Comparison of ENCODE assay signal across 9 cellular contexts in the genomic region with DNA sequence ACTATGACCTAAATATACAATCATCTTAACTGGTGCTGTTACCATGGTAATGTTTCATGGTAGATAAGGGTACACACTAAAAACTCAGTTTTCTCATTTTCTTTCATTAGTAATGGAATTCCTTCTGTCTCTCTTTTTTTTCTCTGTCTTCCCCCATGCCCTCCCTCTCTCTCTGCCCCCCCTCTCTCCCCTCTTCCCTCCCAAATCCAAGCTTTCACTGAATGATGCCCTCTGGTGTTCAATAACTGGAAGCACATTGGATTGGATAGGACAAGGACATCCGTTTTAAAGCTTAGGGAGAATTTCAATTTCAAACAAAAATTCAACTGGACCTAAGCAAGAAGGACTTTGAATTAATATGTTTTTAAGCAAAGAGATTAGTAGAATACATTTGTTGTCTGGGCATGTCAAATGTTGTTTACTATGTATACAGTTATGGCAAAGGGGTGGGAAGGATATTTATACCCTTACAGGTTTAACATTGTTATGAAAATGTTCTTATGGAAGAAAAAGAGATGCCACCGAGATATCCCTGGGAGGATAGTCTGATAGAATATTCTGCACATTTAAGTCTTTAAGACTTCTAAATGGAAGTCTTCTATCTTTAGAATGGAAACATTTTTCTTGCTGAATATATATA. TPM values are rescaled to one million over a fixed set of nuclear protein-coding genes. Genes with fewer than 3 reads are reported as not detected.
DNase-seq lines count a peak whose midpoint lies in the region; ATAC-seq, FAIRE-seq and TF ChIP-seq lines count a peak whose summit lies in the region.
"Had no signal": no experiment of that assay in that cellular context is flagged by ENCODE, and none has a peak within 500 bp of the region (broad histone marks: within the 10 kb centered on the region; RNA-seq: fewer than 3 reads in every experiment).

No MANE protein-coding gene starts in this region.

- no peak overlapping the region for H3K4me3 ChIP-seq in Jurkat, Clone E6-1 (ENCODE audit: low read length)
- H3K4me3 ChIP-seq in WERI-Rb-1 (ENCODE audit: low read depth, low read length): no peak overlapping the region
- H3K4me3 ChIP-seq in HepG2 (replicated peaks in 1 of 3; ENCODE audit: insufficient read depth in 1 of 3, low read depth in 2 of 3, low read length in 3 of 3): no peak overlapping the region
- no peak overlapping the region for H3K4me3 ChIP-seq in MG63

- ATAC-seq in HepG2 (peak; percentile 59; the same call in 2 of the 3 replicates), HG03565 (IDR thresholded peaks at IDR 0.05; ENCODE audit: unreplicated experiment) (no peak), GM21576 (IDR thresholded peaks at IDR 0.05; ENCODE audit: unreplicated experiment) (no peak)

- in situ Hi-C loops in HepG2 (cut with HindIII; ENCODE audit: extremely low pct_ligation_motif_present, low pct_unique_long_range_greater_than_20kb): no loop called here

- CTCF ChIA-PET in HepG2 (lab: Yijun Ruan, JAX; ENCODE audit: low intra/inter-chr PET ratio, low total read pairs): no interaction called here

- TF ChIP-seq CTCF in WERI-Rb-1 (IDR thresholded peaks at IDR 0.05; ENCODE audit: low read depth, low read length) (peak; percentile 47), HepG2 (CRISPR knock-in tag; IDR thresholded peaks at IDR 0.05) (peak; percentile 48)

- no peak for FAIRE-seq in HepG2 (lab: Jason Lieb, UNC)

- H3K27ac ChIP-seq in WERI-Rb-1 (no peak overlapping the region), HepG2 (ENCODE audit: extremely low read length, insufficient read depth, low read length) (no peak overlapping the region)

- H3K4me1 ChIP-seq in HepG2 (ENCODE audit: insufficient read depth, low read length): no peaks in the 10 kb centered on the region

- intact Hi-C loops in HepG2 (cut with micrococcal nuclease; ENCODE audit: unreplicated experiment): no loop called here

- no peaks in the 10 kb centered on the region for H3K36me3 ChIP-seq in WERI-Rb-1
- H3K36me3 ChIP-seq in HepG2 (replicated peaks in 1 of 2; ENCODE audit: control insufficient read depth in 1 of 2, insufficient read depth in 2 of 2, low read length in 2 of 2): no peaks in the 10 kb centered on the region
- H3K36me3 ChIP-seq in MG63: no peaks in the 10 kb centered on the region

- H3K79me2 ChIP-seq in HepG2 (ENCODE audit: insufficient read depth, low read length): no peaks in the 10 kb centered on the region

- H3K27me3 ChIP-seq in WERI-Rb-1 (ENCODE audit: insufficient read depth, low read depth, severe bottlenecking) (peaks cover 32% of the 10 kb centered on the region), HepG2 (ENCODE audit: control insufficient read depth in 1 of 2, insufficient read depth in 2 of 2, low read length in 2 of 2) (0 out of 5 replicates have a peak, but pooled peaks cover 0 to 4% of the 10 kb centered on the region in 2 experiments), MG63 (peaks cover 11% of the 10 kb centered on the region)

- H3K9me3 ChIP-seq in WERI-Rb-1 (ENCODE audit: severe bottlenecking) (no peaks in the 10 kb centered on the region), HepG2 (ENCODE audit: low read length) (no peaks in the 10 kb centered on the region), MG63 (no peaks in the 10 kb centered on the region)

- TF ChIP-seq EP300 in HepG2 (IDR thresholded peaks at IDR 0.05; ENCODE audit: low read depth in 2 of 2, low read length in 2 of 2): no peak
- TF ChIP-seq EP300 in HepG2 (CRISPR knock-in tag; IDR thresholded peaks at IDR 0.05; ENCODE audit: borderline replicate concordance): no peak

- no TSS peak for BruUV-seq in HepG2 (replicated peaks; lab: Mats Ljungman, UMichigan)

- H3K9ac ChIP-seq in HepG2 (ENCODE audit: insufficient read depth, low read depth, low read length): no peak overlapping the region

- TF ChIP-seq RAD21 in HepG2 (CRISPR knock-in tag; IDR thresholded peaks at IDR 0.05): no peak

- no peak overlapping the region for H2AFZ ChIP-seq in HepG2 (ENCODE audit: low read length)

- DNase-seq in D341Med (ENCODE audit: low spot score) (peak; percentile 48), WERI-Rb-1 (peak; percentile 20), HepG2 (ENCODE audit: low spot score) (peak; percentile 20), MG63 (no peak), HK-2 (ENCODE audit: unreplicated experiment) (no peak)
- DNase-seq in Jurkat, Clone E6-1 (ENCODE audit: low read depth, low spot score): peak; percentile 6
- DNase-seq: NCI-H187 treated with DMSO at 0.1 percent for 48 hours had no signal

- no peaks in the 10 kb centered on the region for H4K20me1 ChIP-seq in HepG2 (ENCODE audit: insufficient read depth, low read length)

- no peak for TF ChIP-seq POLR2A in HepG2 (IDR thresholded peaks at IDR 0.05; ENCODE audit: insufficient read depth in 1 of 2, low read depth in 2 of 2, low read length in 2 of 2)

- POLR2A ChIA-PET in HepG2 (lab: Yijun Ruan, JAX): no interaction called here

- 0% methylated on average over 2 of the region's 2 CpGs for WGBS in HepG2 (ENCODE audit: low lambda C conversion rate)

- H3K4me2 ChIP-seq in HepG2 (ENCODE audit: low read depth, low read length): no peak overlapping the region

TF ChIP-seq in HepG2, 621 proteins besides CTCF, POLR2A, EP300 and RAD21 (continues in another document):
- TF ChIP-seq, protein P1, sequence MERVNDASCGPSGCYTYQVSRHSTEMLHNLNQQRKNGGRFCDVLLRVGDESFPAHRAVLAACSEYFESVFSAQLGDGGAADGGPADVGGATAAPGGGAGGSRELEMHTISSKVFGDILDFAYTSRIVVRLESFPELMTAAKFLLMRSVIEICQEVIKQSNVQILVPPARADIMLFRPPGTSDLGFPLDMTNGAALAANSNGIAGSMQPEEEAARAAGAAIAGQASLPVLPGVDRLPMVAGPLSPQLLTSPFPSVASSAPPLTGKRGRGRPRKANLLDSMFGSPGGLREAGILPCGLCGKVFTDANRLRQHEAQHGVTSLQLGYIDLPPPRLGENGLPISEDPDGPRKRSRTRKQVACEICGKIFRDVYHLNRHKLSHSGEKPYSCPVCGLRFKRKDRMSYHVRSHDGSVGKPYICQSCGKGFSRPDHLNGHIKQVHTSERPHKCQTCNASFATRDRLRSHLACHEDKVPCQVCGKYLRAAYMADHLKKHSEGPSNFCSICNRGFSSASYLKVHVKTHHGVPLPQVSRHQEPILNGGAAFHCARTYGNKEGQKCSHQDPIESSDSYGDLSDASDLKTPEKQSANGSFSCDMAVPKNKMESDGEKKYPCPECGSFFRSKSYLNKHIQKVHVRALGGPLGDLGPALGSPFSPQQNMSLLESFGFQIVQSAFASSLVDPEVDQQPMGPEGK (CRISPR knock-in tag; IDR thresholded peaks at IDR 0.05): peak; percentile 57; the same call in 1 of the 2 replicates

RNA-seq across cellular contexts. Expression of a gene that starts 6.1 kb away (rescaled TPM):
- polyA plus RNA-seq in Jurkat, Clone E6-1 (2012; ENCODE audit: insufficient read depth, insufficient read length): not detected
- total RNA-seq in HepG2 (2016; rRNA removed; fragmentation: Illumina TruSeq; extraction: Trizol): not detected in 2 replicates
- total RNA-seq in HepG2 (2016; cell fraction: cytosol; rRNA removed; fragmentation: Illumina TruSeq; extraction: Trizol; ENCODE audit: low read depth): not detected in 2 replicates
- not detected in 2 replicates for total RNA-seq in HepG2 (2016; cell fraction: insoluble cytoplasmic fraction; rRNA removed; fragmentation: Illumina TruSeq; extraction: Trizol)
- not detected in 2 replicates for total RNA-seq in HepG2 (2016; cell fraction: membrane; rRNA removed; fragmentation: Illumina TruSeq; extraction: Trizol)
- total RNA-seq in HepG2 (2016; cell fraction: nucleus; rRNA removed; fragmentation: Illumina TruSeq; extraction: Trizol): not detected in 2 replicates
- not detected in 2 replicates for polyA plus RNA-seq in HepG2 (2011; rRNA removed)
- polyA plus RNA-seq in HepG2 (2011; cell fraction: cytosol; rRNA removed): not detected in 2 replicates
- polyA plus RNA-seq in HepG2 (2011; cell fraction: nucleus; rRNA removed): not detected in 2 replicates
- polyA plus RNA-seq in HepG2 (2012): not detected in 2 replicates
- not detected in 2 replicates for polyA plus RNA-seq in HepG2 (2016; cell fraction: cytosol; fragmentation: Illumina TruSeq; extraction: Trizol; ENCODE audit: low read depth)
- not detected in 2 replicates for polyA plus RNA-seq in HepG2 (2016; cell fraction: insoluble cytoplasmic fraction; fragmentation: Illumina TruSeq; extraction: Trizol; ENCODE audit: low read depth)
- polyA plus RNA-seq in HepG2 (2016; cell fraction: membrane; fragmentation: Illumina TruSeq; extraction: Trizol; ENCODE audit: low read depth): not detected in 2 replicates
- not detected in 2 replicates for polyA plus RNA-seq in HepG2 (2016; cell fraction: nucleus; fragmentation: Illumina TruSeq; extraction: Trizol; ENCODE audit: insufficient read depth, low read depth)
- 0.14 TPM in 1 of 2 replicates, not detected in the other for polyA minus RNA-seq in HepG2 (2011; rRNA and poly(A)+ RNA removed; ENCODE audit: low replicate concordance)
- not detected in 2 replicates for polyA minus RNA-seq in HepG2 (2011; cell fraction: cytosol; rRNA and poly(A)+ RNA removed)
- not detected in 2 replicates for polyA minus RNA-seq in HepG2 (2011; cell fraction: nucleus; rRNA and poly(A)+ RNA removed)
- not detected in 2 replicates for total RNA-seq in MG63 (2014; rRNA removed; shearing (Covaris generic); ENCODE audit: low replicate concordance)

Comparison
In these comparisons a context has a peak if more than half of its experiments do, and no peak if none do; other contexts are left out.
1. DNase-seq: peak in D341Med (single experiment), Jurkat, Clone E6-1 (single experiment), WERI-Rb-1 (single experiment) and HepG2 (single experiment); none in MG63 (single experiment) and HK-2 (single experiment).